9 cellular contexts compared by ENCODE assay signal in the genomic region with DNA sequence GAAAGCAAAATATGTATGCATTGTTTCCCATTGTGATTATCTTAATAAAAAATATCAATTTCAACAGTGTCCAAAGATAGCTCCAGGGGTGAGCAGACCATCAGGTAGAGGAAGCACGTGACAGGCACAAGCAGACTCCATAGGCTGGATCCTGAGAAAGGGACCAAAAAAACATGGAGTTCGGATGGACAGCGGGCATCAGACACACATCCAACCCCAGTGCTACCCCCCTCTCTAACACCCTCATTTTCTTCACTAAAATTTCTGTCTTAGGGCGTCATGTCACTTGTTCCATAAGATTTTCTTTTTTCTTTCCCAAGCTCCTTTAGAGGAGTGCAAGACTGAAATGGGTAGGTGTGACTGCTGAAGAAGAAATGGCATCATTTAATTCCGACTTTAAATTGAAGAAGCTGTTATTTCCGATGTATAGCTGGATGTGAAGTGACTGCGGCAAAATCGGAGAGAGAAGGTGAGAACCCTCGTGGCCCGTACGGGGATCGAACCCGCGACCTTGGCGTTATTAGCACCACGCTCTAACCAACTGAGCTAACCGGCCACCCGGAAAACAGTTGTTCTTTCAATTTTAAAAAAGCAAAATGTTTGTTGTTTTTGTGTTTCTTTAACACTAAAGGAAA. TPM values are rescaled to one million over a fixed set of nuclear protein-coding genes. Genes with fewer than 3 reads are reported as not detected.
A peak's percentile ranks its signal among the peaks of the same experiment; 100 is the strongest.
DNase-seq lines count a peak whose midpoint lies in the region; ATAC-seq and TF ChIP-seq lines count a peak whose summit lies in the region.
"Had no signal": no experiment of that assay in that cellular context is flagged by ENCODE, and none has a peak within 500 bp of the region (broad histone marks: within the 10 kb centered on the region; RNA-seq: fewer than 3 reads in every experiment).

No MANE protein-coding gene starts in this region.

- H4K20me1 ChIP-seq in fibroblast of lung (ENCODE audit: control insufficient read depth, extremely low read depth, insufficient read depth, low read length) = no peaks in the 10 kb centered on the region

- CTCF ChIA-PET in HEK293T (lab: Yijun Ruan, JAX) = interaction anchor here (0.6 kb wide), 1 partner anchor 642 kb away, joined by 3 read pairs; no protein-coding TSS in a partner anchor

- TF ChIP-seq POLR2A in heart left ventricle (IDR thresholded peaks at IDR 0.05) = no peak

- DNase-seq in A172 (ENCODE audit: low spot score) = peak; percentile 74
- DNase-seq in HEK293T (ENCODE audit: extremely low spot score) = peak; percentile 48
- peak; percentile 43 to 74 for DNase-seq in fibroblast of lung (ENCODE audit: low read depth in 2 of 2)
- DNase-seq in stimulated activated CD8-positive, alpha-beta memory T cell treated with anti-CD3 and anti-CD28 coated beads, Interleukin-7, amount 100 ng/mL, for 48 hours (ENCODE audit: extremely low read depth in 1 of 2, low read depth in 1 of 2) = peak; percentile 43 to 51
- no peak for DNase-seq in heart left ventricle
- DNase-seq in GOT3 (lab: John Stamatoyannopoulos, UW) = no peak

- H3K4me1 ChIP-seq in fibroblast of lung (ENCODE audit: control insufficient read depth, extremely low read depth, insufficient read depth, low read length) = no peaks in the 10 kb centered on the region
- H3K4me1 ChIP-seq in heart left ventricle = no peaks in the 10 kb centered on the region
- H3K4me1 ChIP-seq: body of pancreas had no signal

- peak overlapping the region; percentile 95 for H3K4me2 ChIP-seq in fibroblast of lung (ENCODE audit: extremely low read depth, insufficient read depth, low read length)

- no peaks in the 10 kb centered on the region for H3K9me3 ChIP-seq in fibroblast of lung (ENCODE audit: control insufficient read depth, insufficient read depth, low read depth, low read length)
- no peaks in the 10 kb centered on the region for H3K9me3 ChIP-seq in heart left ventricle
- H3K9me3 ChIP-seq: body of pancreas had no signal

- 16 to 19% (median 17%) methylated on average over 18 of the region's 18 CpGs for WGBS in heart left ventricle, 4 donors

- no peak overlapping the region for H2AFZ ChIP-seq in fibroblast of lung (ENCODE audit: low read length)

- peak overlapping the region in 2 of 4 experiments; percentile 54 to 60 for H3K4me3 ChIP-seq in fibroblast of lung (replicated peaks in 1 of 4; ENCODE audit: control extremely low read depth in 1 of 4, insufficient read depth in 1 of 4, low read depth in 3 of 4, low read length in 4 of 4)
- H3K4me3 ChIP-seq in heart left ventricle = no peak overlapping the region
- H3K4me3 ChIP-seq: body of pancreas had no signal

- POLR2A ChIA-PET in HEK293T (lab: Yijun Ruan, JAX) = interaction anchor here (0.8 to 1.7 kb wide), 2 partner anchors 14 to 91 kb away, joined by 3 to 5 read pairs; a partner anchor contains a TSS

- no peaks in the 10 kb centered on the region for H3K36me3 ChIP-seq in fibroblast of lung (ENCODE audit: control insufficient read depth, insufficient read depth, low read length)
- no peaks in the 10 kb centered on the region for H3K36me3 ChIP-seq in heart left ventricle

- peak; percentile 65 to 68 for ATAC-seq in activated CD4-positive, CD25-positive, alpha-beta regulatory T cell treated with anti-CD3 and anti-CD28 coated beads, Interleukin-2, amount 50 U/mL, for 24 hours
- ATAC-seq in heart left ventricle = no peak
- ATAC-seq in GM18868 (IDR thresholded peaks at IDR 0.05; ENCODE audit: unreplicated experiment) = no peak
- ATAC-seq: body of pancreas had no signal

- H3K27me3 ChIP-seq in fibroblast of lung (ENCODE audit: control insufficient read depth, insufficient read depth, low read length) (no peaks in the 10 kb centered on the region), heart left ventricle (peaks cover 12 to 93% (median 63%) of the 10 kb centered on the region in 9 donors)

- no peak overlapping the region for H3K27ac ChIP-seq in fibroblast of lung (ENCODE audit: insufficient read depth, low read length)
- no peak overlapping the region for H3K27ac ChIP-seq in heart left ventricle
- H3K27ac ChIP-seq: body of pancreas had no signal

- TF ChIP-seq CTCF in fibroblast of lung (conservative IDR thresholded peaks at IDR 0.05 in 1 of 2, IDR thresholded peaks at IDR 0.05 in 1 of 2; ENCODE audit: low read depth in 1 of 2, low read length in 2 of 2) (no peak), heart left ventricle (IDR thresholded peaks at IDR 0.05) (no peak)

- intact Hi-C loops in heart left ventricle (cut with DNase I) = no loop called here

- H3K9ac ChIP-seq in fibroblast of lung (ENCODE audit: insufficient read depth, low read length) = no peak overlapping the region

- H3K79me2 ChIP-seq in fibroblast of lung (ENCODE audit: control insufficient read depth, insufficient read depth, low read length) = no peaks in the 10 kb centered on the region

TF ChIP-seq in HEK293T, 16 proteins besides CTCF, POLR2A, EP300 and RAD21:
- TF ChIP-seq NFRKB (IDR thresholded peaks at IDR 0.05) = no peak
- peak; percentile 23; the same call in 1 of the 2 replicates for TF ChIP-seq L3MBTL2 (conservative IDR thresholded peaks at IDR 0.05)
- TF ChIP-seq FOXA1 (IDR thresholded peaks at IDR 0.05) = no peak
- no peak for TF ChIP-seq LEF1 (IDR thresholded peaks at IDR 0.05; ENCODE audit: borderline replicate concordance)
- peak; percentile 32; the same call in 1 of the 2 replicates for TF ChIP-seq FOXM1 (IDR thresholded peaks at IDR 0.05; ENCODE audit: borderline replicate concordance)

RNA-seq across cellular contexts. Expression of a gene that starts 10.3 kb away (rescaled TPM):
- total RNA-seq in A172 (2014; rRNA removed; shearing (Covaris generic)) = 0.12 and 0.62 TPM in 2 replicates
- not detected in 2 replicates for total RNA-seq in fibroblast of lung
- 0.15 TPM in 1 of 2 replicates, not detected in the other for polyA plus RNA-seq in fibroblast of lung
- polyA plus RNA-seq in fibroblast of lung (2012) = not detected in 2 replicates
- not detected in 2 replicates for polyA minus RNA-seq in fibroblast of lung (ENCODE audit: low replicate concordance)
- 1 to 10 TPM in 1 of 9 donors, under 1 TPM in 1, not detected in 7; 0.11 to 1.5 TPM for total RNA-seq in heart left ventricle
- polyA plus RNA-seq in heart left ventricle = not detected

Comparison
In these comparisons a context has a peak if more than half of its experiments do, and no peak if none do; other contexts are left out.
1. DNase-seq: peak in A172 (single experiment), HEK293T (single experiment), fibroblast of lung (2 of 2) and stimulated activated CD8-positive, alpha-beta memory T cell treated with anti-CD3 and anti-CD28 coated beads, Interleukin-7, amount 100 ng/mL, for 48 hours (2 of 2); none in heart left ventricle (0 of 5) and GOT3 (single experiment).
2. ATAC-seq: peak in activated CD4-positive, CD25-positive, alpha-beta regulatory T cell treated with anti-CD3 and anti-CD28 coated beads, Interleukin-2, amount 50 U/mL, for 24 hours (2 of 2); none in heart left ventricle (0 of 4) and GM18868 (single experiment).